ENCODE assay signal across 1 cellular context in the genomic region with DNA sequence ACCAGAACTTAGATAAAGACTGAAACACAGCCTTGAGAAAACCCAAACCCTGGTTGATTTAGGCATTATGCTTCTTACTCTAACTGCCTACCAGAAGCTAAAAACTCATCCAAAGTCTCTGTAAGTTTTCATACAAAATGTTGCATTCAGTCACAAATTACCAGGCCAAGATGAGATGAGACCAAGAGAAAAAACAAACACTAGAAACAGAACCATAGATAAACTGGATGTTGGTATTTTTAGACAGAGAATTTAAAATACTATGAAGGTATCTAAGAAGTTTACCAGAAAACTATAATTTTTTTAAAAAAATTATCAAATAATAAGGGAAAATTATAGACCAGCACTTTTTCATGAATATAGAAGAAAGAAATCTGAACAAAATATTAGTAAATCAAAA.
A peak's percentile ranks its signal among the peaks of the same experiment; 100 is the strongest.
TF ChIP-seq lines count a peak whose summit lies in the region.

No MANE protein-coding gene starts in this region.

TF ChIP-seq in K562, 482 proteins besides CTCF, POLR2A, EP300 and RAD21 (continued from another document):
- TF ChIP-seq, protein P1, sequence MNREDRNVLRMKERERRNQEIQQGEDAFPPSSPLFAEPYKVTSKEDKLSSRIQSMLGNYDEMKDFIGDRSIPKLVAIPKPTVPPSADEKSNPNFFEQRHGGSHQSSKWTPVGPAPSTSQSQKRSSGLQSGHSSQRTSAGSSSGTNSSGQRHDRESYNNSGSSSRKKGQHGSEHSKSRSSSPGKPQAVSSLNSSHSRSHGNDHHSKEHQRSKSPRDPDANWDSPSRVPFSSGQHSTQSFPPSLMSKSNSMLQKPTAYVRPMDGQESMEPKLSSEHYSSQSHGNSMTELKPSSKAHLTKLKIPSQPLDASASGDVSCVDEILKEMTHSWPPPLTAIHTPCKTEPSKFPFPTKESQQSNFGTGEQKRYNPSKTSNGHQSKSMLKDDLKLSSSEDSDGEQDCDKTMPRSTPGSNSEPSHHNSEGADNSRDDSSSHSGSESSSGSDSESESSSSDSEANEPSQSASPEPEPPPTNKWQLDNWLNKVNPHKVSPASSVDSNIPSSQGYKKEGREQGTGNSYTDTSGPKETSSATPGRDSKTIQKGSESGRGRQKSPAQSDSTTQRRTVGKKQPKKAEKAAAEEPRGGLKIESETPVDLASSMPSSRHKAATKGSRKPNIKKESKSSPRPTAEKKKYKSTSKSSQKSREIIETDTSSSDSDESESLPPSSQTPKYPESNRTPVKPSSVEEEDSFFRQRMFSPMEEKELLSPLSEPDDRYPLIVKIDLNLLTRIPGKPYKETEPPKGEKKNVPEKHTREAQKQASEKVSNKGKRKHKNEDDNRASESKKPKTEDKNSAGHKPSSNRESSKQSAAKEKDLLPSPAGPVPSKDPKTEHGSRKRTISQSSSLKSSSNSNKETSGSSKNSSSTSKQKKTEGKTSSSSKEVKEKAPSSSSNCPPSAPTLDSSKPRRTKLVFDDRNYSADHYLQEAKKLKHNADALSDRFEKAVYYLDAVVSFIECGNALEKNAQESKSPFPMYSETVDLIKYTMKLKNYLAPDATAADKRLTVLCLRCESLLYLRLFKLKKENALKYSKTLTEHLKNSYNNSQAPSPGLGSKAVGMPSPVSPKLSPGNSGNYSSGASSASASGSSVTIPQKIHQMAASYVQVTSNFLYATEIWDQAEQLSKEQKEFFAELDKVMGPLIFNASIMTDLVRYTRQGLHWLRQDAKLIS (CRISPR knock-in tag; IDR thresholded peaks at IDR 0.05): 0 out of 2 replicates have a peak, but pooled peaks have one; percentile 17
- no peak for TF ChIP-seq SP2 (IDR thresholded peaks at IDR 0.05; ENCODE audit: extremely low read depth, low read depth, low read length, poor library complexity, severe bottlenecking)
- no peak for TF ChIP-seq FOXP1 (CRISPR knock-in tag; IDR thresholded peaks at IDR 0.05)
- TF ChIP-seq, protein P2, sequence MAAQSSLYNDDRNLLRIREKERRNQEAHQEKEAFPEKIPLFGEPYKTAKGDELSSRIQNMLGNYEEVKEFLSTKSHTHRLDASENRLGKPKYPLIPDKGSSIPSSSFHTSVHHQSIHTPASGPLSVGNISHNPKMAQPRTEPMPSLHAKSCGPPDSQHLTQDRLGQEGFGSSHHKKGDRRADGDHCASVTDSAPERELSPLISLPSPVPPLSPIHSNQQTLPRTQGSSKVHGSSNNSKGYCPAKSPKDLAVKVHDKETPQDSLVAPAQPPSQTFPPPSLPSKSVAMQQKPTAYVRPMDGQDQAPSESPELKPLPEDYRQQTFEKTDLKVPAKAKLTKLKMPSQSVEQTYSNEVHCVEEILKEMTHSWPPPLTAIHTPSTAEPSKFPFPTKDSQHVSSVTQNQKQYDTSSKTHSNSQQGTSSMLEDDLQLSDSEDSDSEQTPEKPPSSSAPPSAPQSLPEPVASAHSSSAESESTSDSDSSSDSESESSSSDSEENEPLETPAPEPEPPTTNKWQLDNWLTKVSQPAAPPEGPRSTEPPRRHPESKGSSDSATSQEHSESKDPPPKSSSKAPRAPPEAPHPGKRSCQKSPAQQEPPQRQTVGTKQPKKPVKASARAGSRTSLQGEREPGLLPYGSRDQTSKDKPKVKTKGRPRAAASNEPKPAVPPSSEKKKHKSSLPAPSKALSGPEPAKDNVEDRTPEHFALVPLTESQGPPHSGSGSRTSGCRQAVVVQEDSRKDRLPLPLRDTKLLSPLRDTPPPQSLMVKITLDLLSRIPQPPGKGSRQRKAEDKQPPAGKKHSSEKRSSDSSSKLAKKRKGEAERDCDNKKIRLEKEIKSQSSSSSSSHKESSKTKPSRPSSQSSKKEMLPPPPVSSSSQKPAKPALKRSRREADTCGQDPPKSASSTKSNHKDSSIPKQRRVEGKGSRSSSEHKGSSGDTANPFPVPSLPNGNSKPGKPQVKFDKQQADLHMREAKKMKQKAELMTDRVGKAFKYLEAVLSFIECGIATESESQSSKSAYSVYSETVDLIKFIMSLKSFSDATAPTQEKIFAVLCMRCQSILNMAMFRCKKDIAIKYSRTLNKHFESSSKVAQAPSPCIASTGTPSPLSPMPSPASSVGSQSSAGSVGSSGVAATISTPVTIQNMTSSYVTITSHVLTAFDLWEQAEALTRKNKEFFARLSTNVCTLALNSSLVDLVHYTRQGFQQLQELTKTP (IDR thresholded peaks at IDR 0.05; ENCODE audit: low read depth in 1 of 2, partially characterized antibody in 2 of 2): peak in 1 of 2 experiments; percentile 83
- peak; percentile 63; the same call in 1 of the 2 replicates for TF ChIP-seq MEF2A (IDR thresholded peaks at IDR 0.05; ENCODE audit: control insufficient read depth, low read depth, low read length)
- TF ChIP-seq CBX3 (IDR thresholded peaks at IDR 0.05; ENCODE audit: borderline replicate concordance in 1 of 2, low read length in 2 of 2): peak in 1 of 2 experiments; percentile 44; a peak in 1 of 3 replicates
- no peak for TF ChIP-seq SAFB (IDR thresholded peaks at IDR 0.05; ENCODE audit: borderline replicate concordance, low read depth, low read length)
- no peak for TF ChIP-seq ZKSCAN1 (IDR thresholded peaks at IDR 0.05; ENCODE audit: low read depth, low read length)
- TF ChIP-seq SMARCA4 (IDR thresholded peaks at IDR 0.05): no peak
